In the genomic region with DNA sequence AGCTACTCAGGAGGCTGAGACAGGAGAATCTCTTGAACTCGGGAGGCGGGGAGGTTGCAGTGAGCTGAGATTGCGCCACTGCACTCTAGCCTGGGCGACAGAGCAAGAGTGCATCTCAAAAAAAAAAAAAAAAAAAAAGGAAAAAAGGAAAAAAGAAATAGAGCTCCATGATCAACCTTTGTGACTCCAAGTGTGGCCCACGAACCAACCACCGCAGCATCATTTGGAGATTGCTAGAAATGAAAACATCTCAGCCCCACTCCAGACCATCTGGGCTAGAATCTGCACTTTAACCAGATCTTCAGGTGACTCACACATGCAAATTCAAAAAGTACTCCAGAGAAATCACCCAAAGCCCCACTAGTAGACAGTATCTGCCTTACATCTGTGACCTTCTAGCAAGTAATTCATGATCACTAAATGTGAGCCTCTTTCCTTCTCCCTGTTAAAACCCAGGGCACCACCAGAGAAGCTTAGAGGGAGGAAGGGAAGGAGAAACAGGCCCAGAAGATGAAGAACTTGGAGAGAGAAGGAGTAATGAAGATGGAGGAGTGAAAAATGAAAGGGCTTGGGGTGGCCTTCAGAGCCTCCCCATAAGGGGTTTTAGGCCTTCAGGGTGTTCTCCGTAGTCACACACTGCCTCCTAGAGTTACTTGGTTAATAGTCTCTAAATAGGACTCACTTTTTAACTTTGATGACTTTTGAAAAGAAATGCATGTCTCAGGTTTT, we compare ENCODE assay signal across 1 cellular context.
TF ChIP-seq lines count a peak whose summit lies in the region.

No MANE protein-coding gene starts in this region.

TF ChIP-seq in K562, 482 proteins besides CTCF, POLR2A, EP300 and RAD21 (continued from another document and continues in another):
- TF ChIP-seq, protein P1, sequence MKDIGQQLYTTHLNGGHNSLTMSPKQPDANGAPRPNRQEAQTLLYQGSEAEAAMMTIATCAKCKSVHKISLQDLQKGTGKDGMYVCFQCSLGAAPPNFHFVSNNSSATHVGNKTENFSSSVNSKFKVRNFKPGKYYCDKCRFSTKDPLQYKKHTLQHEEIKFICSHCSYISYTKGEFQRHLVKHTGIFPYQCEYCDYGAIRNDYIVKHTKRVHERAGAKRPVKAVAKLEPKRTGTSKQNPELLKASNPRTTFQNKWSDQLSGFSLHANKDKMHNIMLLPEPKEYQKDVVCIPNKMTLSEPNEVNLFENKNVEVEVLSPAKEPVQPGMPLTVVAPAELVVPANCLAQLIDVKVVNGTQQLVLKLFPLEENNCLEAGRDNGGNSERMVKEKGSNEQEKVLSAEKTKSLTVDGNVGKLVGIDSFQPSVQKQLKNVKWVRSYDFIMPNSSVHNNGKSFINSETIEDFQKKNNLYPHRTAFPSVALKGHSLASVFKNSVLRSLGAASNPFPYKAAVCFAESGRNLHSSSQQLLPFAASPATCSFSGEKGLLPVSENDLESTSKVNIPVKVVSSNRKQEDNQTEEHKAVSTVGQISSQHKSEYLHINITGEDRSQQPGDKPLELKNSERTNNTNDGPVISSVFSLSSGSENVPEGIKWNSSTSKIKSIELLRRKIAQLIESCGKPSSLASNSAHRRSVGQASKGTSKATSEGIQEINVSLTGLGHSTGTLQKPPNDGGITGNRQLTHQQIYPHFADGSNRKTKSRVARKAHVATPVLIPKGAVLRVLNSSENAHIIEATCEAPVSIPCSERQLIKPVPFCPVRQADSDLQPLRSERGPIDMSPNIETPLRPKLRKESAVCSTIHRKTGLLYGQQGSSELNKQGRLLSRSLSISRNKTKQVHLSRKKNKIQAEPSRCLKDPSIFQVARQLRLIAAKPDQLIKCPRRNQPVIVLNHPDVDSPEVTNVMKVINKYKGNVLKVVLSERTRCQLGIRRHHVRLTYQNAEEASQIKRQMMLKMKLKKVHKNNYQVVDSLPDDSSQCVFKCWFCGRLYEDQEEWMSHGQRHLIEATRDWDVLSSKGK (CRISPR knock-in tag; IDR thresholded peaks at IDR 0.05) = no peak
- TF ChIP-seq, protein P2, sequence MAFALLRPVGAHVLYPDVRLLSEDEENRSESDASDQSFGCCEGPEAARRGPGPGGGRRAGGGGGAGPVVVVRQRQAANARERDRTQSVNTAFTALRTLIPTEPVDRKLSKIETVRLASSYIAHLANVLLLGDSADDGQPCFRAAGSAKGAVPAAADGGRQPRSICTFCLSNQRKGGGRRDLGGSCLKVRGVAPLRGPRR (CRISPR knock-in tag; IDR thresholded peaks at IDR 0.05) = no peak
- no peak for TF ChIP-seq ZNF444 (CRISPR knock-in tag; IDR thresholded peaks at IDR 0.05)
- no peak for TF ChIP-seq ZBTB7A (IDR thresholded peaks at IDR 0.05; ENCODE audit: borderline replicate concordance, control insufficient read depth, low read depth, low read length)
- no peak for TF ChIP-seq NONO (IDR thresholded peaks at IDR 0.05; ENCODE audit: low read depth in 2 of 2, low read length in 1 of 2)
- TF ChIP-seq EWSR1 (IDR thresholded peaks at IDR 0.05; ENCODE audit: borderline replicate concordance, low read depth, partially characterized antibody) = no peak
- TF ChIP-seq GATA2 (CRISPR knock-in tag; IDR thresholded peaks at IDR 0.05) = 0 out of 2 replicates have a peak, but pooled peaks have one; percentile 35
- no peak for TF ChIP-seq ZNF253 (CRISPR knock-in tag; conservative IDR thresholded peaks at IDR 0.05)
- no peak for TF ChIP-seq PYGO2 (tag; IDR thresholded peaks at IDR 0.05)
- TF ChIP-seq JUND (IDR thresholded peaks at IDR 0.05; ENCODE audit: borderline replicate concordance, low read depth, low read length) = no peak
- TF ChIP-seq JUND (tag; IDR thresholded peaks at IDR 0.05; ENCODE audit: borderline replicate concordance, low read depth, low read length) = 0 out of 3 replicates have a peak, but pooled peaks have one; percentile 28
- no peak for TF ChIP-seq KLF13 (tag; IDR thresholded peaks at IDR 0.05; ENCODE audit: borderline replicate concordance, low read depth)
- TF ChIP-seq ZKSCAN8 (CRISPR knock-in tag; IDR thresholded peaks at IDR 0.05) = no peak
- no peak for TF ChIP-seq RAD51 (IDR thresholded peaks at IDR 0.05; ENCODE audit: borderline replicate concordance, low read depth)
- TF ChIP-seq ZNF384 (IDR thresholded peaks at IDR 0.05; ENCODE audit: low read depth, low read length) = no peak
- no peak for TF ChIP-seq HDAC2 (IDR thresholded peaks at IDR 0.05)
- no peak for TF ChIP-seq PHTF2 (CRISPR knock-in tag; IDR thresholded peaks at IDR 0.05)
- TF ChIP-seq HOXB6 (CRISPR knock-in tag; IDR thresholded peaks at IDR 0.05; ENCODE audit: borderline replicate concordance) = no peak
- TF ChIP-seq ZBTB8A (IDR thresholded peaks at IDR 0.05; ENCODE audit: partially characterized antibody) = no peak
- TF ChIP-seq, protein P3, sequence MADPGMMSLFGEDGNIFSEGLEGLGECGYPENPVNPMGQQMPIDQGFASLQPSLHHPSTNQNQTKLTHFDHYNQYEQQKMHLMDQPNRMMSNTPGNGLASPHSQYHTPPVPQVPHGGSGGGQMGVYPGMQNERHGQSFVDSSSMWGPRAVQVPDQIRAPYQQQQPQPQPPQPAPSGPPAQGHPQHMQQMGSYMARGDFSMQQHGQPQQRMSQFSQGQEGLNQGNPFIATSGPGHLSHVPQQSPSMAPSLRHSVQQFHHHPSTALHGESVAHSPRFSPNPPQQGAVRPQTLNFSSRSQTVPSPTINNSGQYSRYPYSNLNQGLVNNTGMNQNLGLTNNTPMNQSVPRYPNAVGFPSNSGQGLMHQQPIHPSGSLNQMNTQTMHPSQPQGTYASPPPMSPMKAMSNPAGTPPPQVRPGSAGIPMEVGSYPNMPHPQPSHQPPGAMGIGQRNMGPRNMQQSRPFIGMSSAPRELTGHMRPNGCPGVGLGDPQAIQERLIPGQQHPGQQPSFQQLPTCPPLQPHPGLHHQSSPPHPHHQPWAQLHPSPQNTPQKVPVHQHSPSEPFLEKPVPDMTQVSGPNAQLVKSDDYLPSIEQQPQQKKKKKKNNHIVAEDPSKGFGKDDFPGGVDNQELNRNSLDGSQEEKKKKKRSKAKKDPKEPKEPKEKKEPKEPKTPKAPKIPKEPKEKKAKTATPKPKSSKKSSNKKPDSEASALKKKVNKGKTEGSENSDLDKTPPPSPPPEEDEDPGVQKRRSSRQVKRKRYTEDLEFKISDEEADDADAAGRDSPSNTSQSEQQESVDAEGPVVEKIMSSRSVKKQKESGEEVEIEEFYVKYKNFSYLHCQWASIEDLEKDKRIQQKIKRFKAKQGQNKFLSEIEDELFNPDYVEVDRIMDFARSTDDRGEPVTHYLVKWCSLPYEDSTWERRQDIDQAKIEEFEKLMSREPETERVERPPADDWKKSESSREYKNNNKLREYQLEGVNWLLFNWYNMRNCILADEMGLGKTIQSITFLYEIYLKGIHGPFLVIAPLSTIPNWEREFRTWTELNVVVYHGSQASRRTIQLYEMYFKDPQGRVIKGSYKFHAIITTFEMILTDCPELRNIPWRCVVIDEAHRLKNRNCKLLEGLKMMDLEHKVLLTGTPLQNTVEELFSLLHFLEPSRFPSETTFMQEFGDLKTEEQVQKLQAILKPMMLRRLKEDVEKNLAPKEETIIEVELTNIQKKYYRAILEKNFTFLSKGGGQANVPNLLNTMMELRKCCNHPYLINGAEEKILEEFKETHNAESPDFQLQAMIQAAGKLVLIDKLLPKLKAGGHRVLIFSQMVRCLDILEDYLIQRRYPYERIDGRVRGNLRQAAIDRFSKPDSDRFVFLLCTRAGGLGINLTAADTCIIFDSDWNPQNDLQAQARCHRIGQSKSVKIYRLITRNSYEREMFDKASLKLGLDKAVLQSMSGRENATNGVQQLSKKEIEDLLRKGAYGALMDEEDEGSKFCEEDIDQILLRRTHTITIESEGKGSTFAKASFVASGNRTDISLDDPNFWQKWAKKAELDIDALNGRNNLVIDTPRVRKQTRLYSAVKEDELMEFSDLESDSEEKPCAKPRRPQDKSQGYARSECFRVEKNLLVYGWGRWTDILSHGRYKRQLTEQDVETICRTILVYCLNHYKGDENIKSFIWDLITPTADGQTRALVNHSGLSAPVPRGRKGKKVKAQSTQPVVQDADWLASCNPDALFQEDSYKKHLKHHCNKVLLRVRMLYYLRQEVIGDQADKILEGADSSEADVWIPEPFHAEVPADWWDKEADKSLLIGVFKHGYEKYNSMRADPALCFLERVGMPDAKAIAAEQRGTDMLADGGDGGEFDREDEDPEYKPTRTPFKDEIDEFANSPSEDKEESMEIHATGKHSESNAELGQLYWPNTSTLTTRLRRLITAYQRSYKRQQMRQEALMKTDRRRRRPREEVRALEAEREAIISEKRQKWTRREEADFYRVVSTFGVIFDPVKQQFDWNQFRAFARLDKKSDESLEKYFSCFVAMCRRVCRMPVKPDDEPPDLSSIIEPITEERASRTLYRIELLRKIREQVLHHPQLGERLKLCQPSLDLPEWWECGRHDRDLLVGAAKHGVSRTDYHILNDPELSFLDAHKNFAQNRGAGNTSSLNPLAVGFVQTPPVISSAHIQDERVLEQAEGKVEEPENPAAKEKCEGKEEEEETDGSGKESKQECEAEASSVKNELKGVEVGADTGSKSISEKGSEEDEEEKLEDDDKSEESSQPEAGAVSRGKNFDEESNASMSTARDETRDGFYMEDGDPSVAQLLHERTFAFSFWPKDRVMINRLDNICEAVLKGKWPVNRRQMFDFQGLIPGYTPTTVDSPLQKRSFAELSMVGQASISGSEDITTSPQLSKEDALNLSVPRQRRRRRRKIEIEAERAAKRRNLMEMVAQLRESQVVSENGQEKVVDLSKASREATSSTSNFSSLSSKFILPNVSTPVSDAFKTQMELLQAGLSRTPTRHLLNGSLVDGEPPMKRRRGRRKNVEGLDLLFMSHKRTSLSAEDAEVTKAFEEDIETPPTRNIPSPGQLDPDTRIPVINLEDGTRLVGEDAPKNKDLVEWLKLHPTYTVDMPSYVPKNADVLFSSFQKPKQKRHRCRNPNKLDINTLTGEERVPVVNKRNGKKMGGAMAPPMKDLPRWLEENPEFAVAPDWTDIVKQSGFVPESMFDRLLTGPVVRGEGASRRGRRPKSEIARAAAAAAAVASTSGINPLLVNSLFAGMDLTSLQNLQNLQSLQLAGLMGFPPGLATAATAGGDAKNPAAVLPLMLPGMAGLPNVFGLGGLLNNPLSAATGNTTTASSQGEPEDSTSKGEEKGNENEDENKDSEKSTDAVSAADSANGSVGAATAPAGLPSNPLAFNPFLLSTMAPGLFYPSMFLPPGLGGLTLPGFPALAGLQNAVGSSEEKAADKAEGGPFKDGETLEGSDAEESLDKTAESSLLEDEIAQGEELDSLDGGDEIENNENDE (IDR thresholded peaks at IDR 0.05; ENCODE audit: low read depth, low read length) = no peak
- no peak for TF ChIP-seq ERF (CRISPR knock-in tag; IDR thresholded peaks at IDR 0.05)
- TF ChIP-seq ZFX (CRISPR knock-in tag; IDR thresholded peaks at IDR 0.05) = peak; percentile 38; the same call in 1 of the 2 replicates
- TF ChIP-seq CBX1 (IDR thresholded peaks at IDR 0.05; ENCODE audit: low read depth) = no peak
- TF ChIP-seq, protein P4, sequence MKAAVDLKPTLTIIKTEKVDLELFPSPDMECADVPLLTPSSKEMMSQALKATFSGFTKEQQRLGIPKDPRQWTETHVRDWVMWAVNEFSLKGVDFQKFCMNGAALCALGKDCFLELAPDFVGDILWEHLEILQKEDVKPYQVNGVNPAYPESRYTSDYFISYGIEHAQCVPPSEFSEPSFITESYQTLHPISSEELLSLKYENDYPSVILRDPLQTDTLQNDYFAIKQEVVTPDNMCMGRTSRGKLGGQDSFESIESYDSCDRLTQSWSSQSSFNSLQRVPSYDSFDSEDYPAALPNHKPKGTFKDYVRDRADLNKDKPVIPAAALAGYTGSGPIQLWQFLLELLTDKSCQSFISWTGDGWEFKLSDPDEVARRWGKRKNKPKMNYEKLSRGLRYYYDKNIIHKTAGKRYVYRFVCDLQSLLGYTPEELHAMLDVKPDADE (conservative IDR thresholded peaks at IDR 0.05; ENCODE audit: control insufficient read depth, low read depth, low read length) = no peak
- TF ChIP-seq, protein P5, sequence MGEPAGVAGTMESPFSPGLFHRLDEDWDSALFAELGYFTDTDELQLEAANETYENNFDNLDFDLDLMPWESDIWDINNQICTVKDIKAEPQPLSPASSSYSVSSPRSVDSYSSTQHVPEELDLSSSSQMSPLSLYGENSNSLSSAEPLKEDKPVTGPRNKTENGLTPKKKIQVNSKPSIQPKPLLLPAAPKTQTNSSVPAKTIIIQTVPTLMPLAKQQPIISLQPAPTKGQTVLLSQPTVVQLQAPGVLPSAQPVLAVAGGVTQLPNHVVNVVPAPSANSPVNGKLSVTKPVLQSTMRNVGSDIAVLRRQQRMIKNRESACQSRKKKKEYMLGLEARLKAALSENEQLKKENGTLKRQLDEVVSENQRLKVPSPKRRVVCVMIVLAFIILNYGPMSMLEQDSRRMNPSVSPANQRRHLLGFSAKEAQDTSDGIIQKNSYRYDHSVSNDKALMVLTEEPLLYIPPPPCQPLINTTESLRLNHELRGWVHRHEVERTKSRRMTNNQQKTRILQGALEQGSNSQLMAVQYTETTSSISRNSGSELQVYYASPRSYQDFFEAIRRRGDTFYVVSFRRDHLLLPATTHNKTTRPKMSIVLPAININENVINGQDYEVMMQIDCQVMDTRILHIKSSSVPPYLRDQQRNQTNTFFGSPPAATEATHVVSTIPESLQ (CRISPR knock-in tag; IDR thresholded peaks at IDR 0.05) = no peak
- TF ChIP-seq, protein P6, sequence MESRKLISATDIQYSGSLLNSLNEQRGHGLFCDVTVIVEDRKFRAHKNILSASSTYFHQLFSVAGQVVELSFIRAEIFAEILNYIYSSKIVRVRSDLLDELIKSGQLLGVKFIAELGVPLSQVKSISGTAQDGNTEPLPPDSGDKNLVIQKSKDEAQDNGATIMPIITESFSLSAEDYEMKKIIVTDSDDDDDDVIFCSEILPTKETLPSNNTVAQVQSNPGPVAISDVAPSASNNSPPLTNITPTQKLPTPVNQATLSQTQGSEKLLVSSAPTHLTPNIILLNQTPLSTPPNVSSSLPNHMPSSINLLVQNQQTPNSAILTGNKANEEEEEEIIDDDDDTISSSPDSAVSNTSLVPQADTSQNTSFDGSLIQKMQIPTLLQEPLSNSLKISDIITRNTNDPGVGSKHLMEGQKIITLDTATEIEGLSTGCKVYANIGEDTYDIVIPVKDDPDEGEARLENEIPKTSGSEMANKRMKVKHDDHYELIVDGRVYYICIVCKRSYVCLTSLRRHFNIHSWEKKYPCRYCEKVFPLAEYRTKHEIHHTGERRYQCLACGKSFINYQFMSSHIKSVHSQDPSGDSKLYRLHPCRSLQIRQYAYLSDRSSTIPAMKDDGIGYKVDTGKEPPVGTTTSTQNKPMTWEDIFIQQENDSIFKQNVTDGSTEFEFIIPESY (CRISPR knock-in tag; IDR thresholded peaks at IDR 0.05) = 0 out of 2 replicates have a peak, but pooled peaks have one; percentile 23
